In genomic region chr12:121577443-121578180, GRCh38 we compare ENCODE assay signal across 8 cellular contexts. TPM values are rescaled to one million over a fixed set of nuclear protein-coding genes. Genes with fewer than 3 reads are reported as not detected.
DNase-seq lines count a peak whose midpoint lies in the region; ATAC-seq and TF ChIP-seq lines count a peak whose summit lies in the region.

No MANE protein-coding gene starts in this region.

- 86% methylated on average over 9 of the region's 10 CpGs for WGBS in mammary epithelial cell (ENCODE audit: low coverage, missing lambda C conversion rate)

- peak; percentile 17 for DNase-seq in GM13977 (ENCODE audit: low spot score)
- DNase-seq in mammary epithelial cell: no peak
- DNase-seq in UCSD-AML1 (lab: John Stamatoyannopoulos, UW; ENCODE audit: unreplicated experiment): no peak
- no peak for DNase-seq in stimulated activated CD4-positive, alpha-beta T cell treated with anti-CD3 and anti-CD28 coated beads, Interleukin-2, amount 100 ng/mL, for 24 hours
- DNase-seq in SHP77 treated with DMSO at 0.1 percent for 48 hours (lab: John Stamatoyannopoulos, UW): no peak

- H3K27me3 ChIP-seq in mammary epithelial cell (ENCODE audit: insufficient read depth, low read length) (no peaks in the 10 kb centered on the region), mucosa of stomach (ENCODE audit: control insufficient read depth, insufficient read depth, low read length) (no peaks in the 10 kb centered on the region)

- H3K36me3 ChIP-seq in mammary epithelial cell (ENCODE audit: insufficient read depth, low read length) (no peaks in the 10 kb centered on the region), mucosa of stomach (ENCODE audit: control insufficient read depth, insufficient read depth, low read length) (no peaks in the 10 kb centered on the region)

- no peak overlapping the region for H3K4me3 ChIP-seq in mammary epithelial cell (replicated peaks in 1 of 3; ENCODE audit: insufficient read depth in 1 of 3, low read depth in 2 of 3, low read length in 3 of 3)
- no peak overlapping the region for H3K4me3 ChIP-seq in mucosa of stomach (ENCODE audit: low read length)

- BruUV-seq in mammary epithelial cell (replicated peaks; lab: Mats Ljungman, UMichigan): no TSS peak

- no peaks in the 10 kb centered on the region for H4K20me1 ChIP-seq in mammary epithelial cell (ENCODE audit: insufficient read depth, low read length)

- no peak for TF ChIP-seq POLR2A in GM18505 (IDR thresholded peaks at IDR 0.05; ENCODE audit: borderline replicate concordance, extremely low read depth, insufficient read depth, insufficient read length)

- TF ChIP-seq CTCF in 22Rv1 (IDR thresholded peaks at IDR 0.05) (no peak), GM13977 (IDR thresholded peaks at IDR 0.05; ENCODE audit: extremely low read depth, insufficient read depth, missing control alignments) (no peak), mammary epithelial cell (conservative IDR thresholded peaks at IDR 0.05 in 1 of 2, IDR thresholded peaks at IDR 0.05 in 1 of 2; ENCODE audit: extremely low read depth in 1 of 2, insufficient read depth in 1 of 2, low read depth in 1 of 2, low read length in 2 of 2) (no peak)

- H3K79me2 ChIP-seq in mammary epithelial cell (ENCODE audit: insufficient read depth, low read length): no peaks in the 10 kb centered on the region

- peak overlapping the region; percentile 26; the same call in 1 of the 2 replicates for H3K27ac ChIP-seq in 22Rv1
- H3K27ac ChIP-seq in mammary epithelial cell (ENCODE audit: insufficient read depth, low read depth, low read length): no peak overlapping the region

- H3K9me3 ChIP-seq in mammary epithelial cell (replicated peaks; ENCODE audit: insufficient read depth, low read length) (no peaks in the 10 kb centered on the region), mucosa of stomach (ENCODE audit: control insufficient read depth, low read length) (no peaks in the 10 kb centered on the region)

- intact Hi-C loops in mammary epithelial cell (cut with micrococcal nuclease): no loop called here

- CTCF ChIA-PET in mammary epithelial cell (lab: Charles Lee; ENCODE audit: low non-redundant PET): interaction anchor here (0.5 kb wide), 1 partner anchor 222 kb away, joined by 3 read pairs; no protein-coding TSS in a partner anchor

- H3K9ac ChIP-seq in mammary epithelial cell (ENCODE audit: insufficient read depth, low read length) (no peak overlapping the region), mucosa of stomach (ENCODE audit: low read length) (peak overlapping the region; percentile 73)

- dilution Hi-C loops in mammary epithelial cell (cut with HindIII; ENCODE audit: low sequenced_read_pairs): loop anchor here (5.0 kb wide), 2 partner anchors 60 to 105 kb away; no protein-coding TSS in a partner anchor

- peak overlapping the region; percentile 2 for H3K4me2 ChIP-seq in mammary epithelial cell (ENCODE audit: insufficient read depth, low read depth, low read length)

- peaks cover 21% of the 10 kb centered on the region for H3K4me1 ChIP-seq in mammary epithelial cell (ENCODE audit: insufficient read depth, low read length)
- H3K4me1 ChIP-seq in mucosa of stomach (ENCODE audit: control insufficient read depth, insufficient read depth, low read length): peaks cover 32% of the 10 kb centered on the region

- peak overlapping the region; percentile 48 for H2AFZ ChIP-seq in mammary epithelial cell (ENCODE audit: low read depth, low read length)

- ATAC-seq in GM18505 (IDR thresholded peaks at IDR 0.05; ENCODE audit: unreplicated experiment): no peak

- in situ Hi-C loops in GM13977 (cut with MboI; ENCODE audit: low pct_unique_long_range_greater_than_20kb, low sequenced_read_pairs, unreplicated experiment): no loop called here
- in situ Hi-C loops in mammary epithelial cell (cut with MboI; ENCODE audit: low sequenced_read_pairs in 2 of 2): no loop called here

RNA-seq across cellular contexts. Expression of gene KDM2B, which starts 3.2 kb away (rescaled TPM):
- 10 to 100 TPM; 18.3 to 21.7 TPM for total RNA-seq in mammary epithelial cell
- polyA plus RNA-seq in mammary epithelial cell: 14.3 TPM
- polyA minus RNA-seq in mammary epithelial cell: 20.8 TPM

RNA-seq across cellular contexts. Expression of gene ORAI1, which starts 48.7 kb away (rescaled TPM):
- total RNA-seq in mammary epithelial cell: 10 to 100 TPM in 1 of 2 donors, 1 to 10 TPM in 1; 3.3 to 23.1 TPM
- polyA plus RNA-seq in mammary epithelial cell: 21.8 TPM
- 10.4 TPM for polyA minus RNA-seq in mammary epithelial cell
